1 cellular context compared by ENCODE assay signal in genomic region chr2:191907091-191907490, GRCh38.
TF ChIP-seq lines count a peak whose summit lies in the region.

No MANE protein-coding gene starts in this region.

TF ChIP-seq in GM23338, 12 proteins besides CTCF, POLR2A, EP300 and RAD21 (continued from another document):
- TF ChIP-seq ZNF462 (CRISPR knock-in tag; IDR thresholded peaks at IDR 0.05) = no peak
- TF ChIP-seq ETS1 (IDR thresholded peaks at IDR 0.05) = no peak
- no peak for TF ChIP-seq STAT1 (IDR thresholded peaks at IDR 0.05; ENCODE audit: unreplicated experiment)
- TF ChIP-seq EZH2 (IDR thresholded peaks at IDR 0.05; ENCODE audit: low read depth, unreplicated experiment) = no peak
- TF ChIP-seq NANOG (IDR thresholded peaks at IDR 0.05; ENCODE audit: borderline replicate concordance) = no peak
- no peak for TF ChIP-seq CREB1 (CRISPR knock-in tag; IDR thresholded peaks at IDR 0.05; ENCODE audit: low read depth)
- no peak for TF ChIP-seq ZNF114 (CRISPR knock-in tag; IDR thresholded peaks at IDR 0.05)
- TF ChIP-seq, protein P1, sequence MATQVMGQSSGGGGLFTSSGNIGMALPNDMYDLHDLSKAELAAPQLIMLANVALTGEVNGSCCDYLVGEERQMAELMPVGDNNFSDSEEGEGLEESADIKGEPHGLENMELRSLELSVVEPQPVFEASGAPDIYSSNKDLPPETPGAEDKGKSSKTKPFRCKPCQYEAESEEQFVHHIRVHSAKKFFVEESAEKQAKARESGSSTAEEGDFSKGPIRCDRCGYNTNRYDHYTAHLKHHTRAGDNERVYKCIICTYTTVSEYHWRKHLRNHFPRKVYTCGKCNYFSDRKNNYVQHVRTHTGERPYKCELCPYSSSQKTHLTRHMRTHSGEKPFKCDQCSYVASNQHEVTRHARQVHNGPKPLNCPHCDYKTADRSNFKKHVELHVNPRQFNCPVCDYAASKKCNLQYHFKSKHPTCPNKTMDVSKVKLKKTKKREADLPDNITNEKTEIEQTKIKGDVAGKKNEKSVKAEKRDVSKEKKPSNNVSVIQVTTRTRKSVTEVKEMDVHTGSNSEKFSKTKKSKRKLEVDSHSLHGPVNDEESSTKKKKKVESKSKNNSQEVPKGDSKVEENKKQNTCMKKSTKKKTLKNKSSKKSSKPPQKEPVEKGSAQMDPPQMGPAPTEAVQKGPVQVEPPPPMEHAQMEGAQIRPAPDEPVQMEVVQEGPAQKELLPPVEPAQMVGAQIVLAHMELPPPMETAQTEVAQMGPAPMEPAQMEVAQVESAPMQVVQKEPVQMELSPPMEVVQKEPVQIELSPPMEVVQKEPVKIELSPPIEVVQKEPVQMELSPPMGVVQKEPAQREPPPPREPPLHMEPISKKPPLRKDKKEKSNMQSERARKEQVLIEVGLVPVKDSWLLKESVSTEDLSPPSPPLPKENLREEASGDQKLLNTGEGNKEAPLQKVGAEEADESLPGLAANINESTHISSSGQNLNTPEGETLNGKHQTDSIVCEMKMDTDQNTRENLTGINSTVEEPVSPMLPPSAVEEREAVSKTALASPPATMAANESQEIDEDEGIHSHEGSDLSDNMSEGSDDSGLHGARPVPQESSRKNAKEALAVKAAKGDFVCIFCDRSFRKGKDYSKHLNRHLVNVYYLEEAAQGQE (IDR thresholded peaks at IDR 0.05; ENCODE audit: unreplicated experiment) = no peak
- no peak for TF ChIP-seq ZNF331 (CRISPR knock-in tag; IDR thresholded peaks at IDR 0.05; ENCODE audit: low read depth)
- no peak for TF ChIP-seq POLR2AphosphoS5 (IDR thresholded peaks at IDR 0.05; ENCODE audit: low read depth)
- TF ChIP-seq EZH2phosphoT487 (IDR thresholded peaks at IDR 0.05; ENCODE audit: unreplicated experiment) = no peak
TF ChIP-seq in GM23338: peak in this region for 0.
